ENCODE assay signal across 1 cellular context in genomic region chr2:54083021-54083420, GRCh38.
TF ChIP-seq lines count a peak whose summit lies in the region.

No MANE protein-coding gene starts in this region.

TF ChIP-seq in GM23338, 12 proteins besides CTCF, POLR2A, EP300 and RAD21 (continued from another document):
- TF ChIP-seq ZNF462 (CRISPR knock-in tag; IDR thresholded peaks at IDR 0.05) (no peak), EZH2 (IDR thresholded peaks at IDR 0.05; ENCODE audit: low read depth, unreplicated experiment) (no peak), REST (IDR thresholded peaks at IDR 0.05; ENCODE audit: unreplicated experiment) (no peak), ZNF331 (CRISPR knock-in tag; IDR thresholded peaks at IDR 0.05; ENCODE audit: low read depth) (no peak), POLR2AphosphoS5 (IDR thresholded peaks at IDR 0.05; ENCODE audit: low read depth) (no peak), JUNB (IDR thresholded peaks at IDR 0.05; ENCODE audit: unreplicated experiment) (no peak), STAT1 (IDR thresholded peaks at IDR 0.05; ENCODE audit: unreplicated experiment) (no peak), CREB1 (CRISPR knock-in tag; IDR thresholded peaks at IDR 0.05; ENCODE audit: low read depth) (no peak)
